In the genomic region with DNA sequence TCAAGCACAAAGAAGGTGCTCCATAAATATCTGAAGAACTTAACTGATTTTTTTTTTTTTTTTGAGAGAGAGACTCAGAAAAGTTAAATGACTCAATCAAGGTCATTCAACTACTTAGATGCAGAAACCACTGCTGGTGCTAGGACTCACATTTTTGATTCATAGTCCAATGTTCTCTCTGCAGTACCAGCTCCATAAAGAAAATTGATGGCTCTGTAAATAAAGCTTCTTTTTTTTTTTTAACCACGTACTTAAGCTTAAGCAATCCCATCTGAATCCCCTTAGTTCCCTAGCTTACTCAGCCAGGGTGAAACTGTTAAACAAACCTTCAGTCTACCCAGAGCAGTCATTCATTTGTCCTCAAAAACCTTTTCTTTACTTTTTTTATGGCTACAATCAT, we compare ENCODE assay signal across 16 cellular contexts.
DNase-seq lines count a peak whose midpoint lies in the region; ATAC-seq and TF ChIP-seq lines count a peak whose summit lies in the region.
"Had no signal": no experiment of that assay in that cellular context is flagged by ENCODE, and none has a peak within 500 bp of the region (broad histone marks: within the 10 kb centered on the region; RNA-seq: fewer than 3 reads in every experiment).

No MANE protein-coding gene starts in this region.

- no peaks in the 10 kb centered on the region for H3K27me3 ChIP-seq in ACC112 (ENCODE audit: insufficient read depth, low read length)
- H3K27me3 ChIP-seq: left lung, thyroid gland had no signal

- DNase-seq in H4 (ENCODE audit: low spot score) (peak; percentile 24), amniotic epithelial cell (ENCODE audit: low read depth) (peak; percentile 98), foreskin fibroblast (peak; percentile 80 to 86), NCI-H2171 (lab: John Stamatoyannopoulos, UW) (no peak), nucleus accumbens (lab: John Stamatoyannopoulos, UW) (no peak)
- DNase-seq in activated T-cell treated with anti-CD3 and anti-CD28 coated beads, Interleukin-2, amount 50 U/mL, for 48 hours, result no peak
- DNase-seq: activated CD4-positive, alpha-beta T cell treated with anti-CD3 and anti-CD28 coated beads for 4 hours; activated T-cell treated with anti-CD3 and anti-CD28 coated beads for 4 hours; H9; left lung; naive thymus-derived CD8-positive, alpha-beta T cell; NCI-H1092; T1000; thyroid gland had no signal

- H3K79me2 ChIP-seq in ACC112 (ENCODE audit: control insufficient read depth, insufficient read depth, low read length, unreplicated experiment), result no peaks in the 10 kb centered on the region

- peak overlapping the region; percentile 0; the same call in 1 of the 2 replicates for H3K4me3 ChIP-seq in ACC112 (ENCODE audit: low read depth, low read length)
- H3K4me3 ChIP-seq in foreskin fibroblast (ENCODE audit: low read depth in 1 of 2, low read length in 2 of 2), result no peak overlapping the region
- H3K4me3 ChIP-seq: left lung, thyroid gland had no signal

- H3K36me3 ChIP-seq in ACC112 (ENCODE audit: insufficient read depth, low read length), result no peaks in the 10 kb centered on the region
- H3K36me3 ChIP-seq: left lung, thyroid gland had no signal

- no peak overlapping the region for H2AFZ ChIP-seq in ACC112 (ENCODE audit: low read length, unreplicated experiment)

- no peak for ATAC-seq in GM19351 (IDR thresholded peaks at IDR 0.05; ENCODE audit: unreplicated experiment)
- ATAC-seq: naive thymus-derived CD8-positive, alpha-beta T cell had no signal

- no peak for TF ChIP-seq CTCF in foreskin fibroblast (IDR thresholded peaks at IDR 0.05; ENCODE audit: low read depth, low read length)

- peaks cover 25% of the 10 kb centered on the region for H3K4me1 ChIP-seq in ACC112 (ENCODE audit: control insufficient read depth, insufficient read depth, low read length, unreplicated experiment)
- H3K4me1 ChIP-seq: left lung had no signal

- peak overlapping the region; percentile 78 for H3K27ac ChIP-seq in ACC112 (ENCODE audit: low read depth, low read length)
- H3K27ac ChIP-seq: left lung had no signal

Comparison
In these comparisons a context has a peak if more than half of its experiments do, and no peak if none do; other contexts are left out.
1. DNase-seq: peak in H4 (single experiment), amniotic epithelial cell (single experiment) and foreskin fibroblast (2 of 2); none in NCI-H2171 (single experiment), nucleus accumbens (0 of 56) and activated T-cell treated with anti-CD3 and anti-CD28 coated beads, Interleukin-2, amount 50 U/mL, for 48 hours (0 of 2).